Comparison of ENCODE assay signal across 19 cellular contexts in genomic region chr15:65060641-65061397, GRCh38. TPM values are rescaled to one million over a fixed set of nuclear protein-coding genes. Genes with fewer than 3 reads are reported as not detected.
DNase-seq lines count a peak whose midpoint lies in the region; ATAC-seq and TF ChIP-seq lines count a peak whose summit lies in the region.
"Had no signal": no experiment of that assay in that cellular context is flagged by ENCODE, and none has a peak within 500 bp of the region (broad histone marks: within the 10 kb centered on the region; RNA-seq: fewer than 3 reads in every experiment).

No MANE protein-coding gene starts in this region.

- WGBS in adrenal gland, 4 donors = 48 to 75% (median 63%) methylated on average over 5 to 6 of the region's 6 CpGs
- WGBS in testis, 2 donors = 60 to 93% methylated on average over 5 to 6 of the region's 6 CpGs

- no peaks in the 10 kb centered on the region for H3K9me3 ChIP-seq in adrenal gland (replicated peaks in 1 of 3)
- H3K9me3 ChIP-seq in mucosa of rectum (ENCODE audit: control insufficient read depth in 2 of 2, low read length in 2 of 2) = no peaks in the 10 kb centered on the region
- no peaks in the 10 kb centered on the region for H3K9me3 ChIP-seq in testis
- H3K9me3 ChIP-seq: body of pancreas had no signal

- TF ChIP-seq CTCF in adrenal gland (IDR thresholded peaks at IDR 0.05) (no peak), testis (IDR thresholded peaks at IDR 0.05) (no peak)

- H3K27me3 ChIP-seq in adrenal gland (peaks cover 7% of the 10 kb centered on the region), mucosa of rectum (ENCODE audit: control insufficient read depth in 2 of 2, insufficient read depth in 2 of 2, low read length in 2 of 2) (peaks cover 0 to 2% of the 10 kb centered on the region in 2 donors), testis (no peaks in the 10 kb centered on the region)

- intact Hi-C loops in adrenal gland (cut with DNase I) = no loop called here
- intact Hi-C loops in Right ventricle myocardium inferior (cut with DNase I) = no loop called here
- intact Hi-C loops in testis (cut with DNase I; ENCODE audit: low total_unique reads) = no loop called here

- TF ChIP-seq POLR2A in adrenal gland (IDR thresholded peaks at IDR 0.05) (no peak), testis (IDR thresholded peaks at IDR 0.05) (no peak)

- peak; percentile 41 to 83 (median 76) for DNase-seq in adrenal gland
- DNase-seq in Right ventricle myocardium inferior (ENCODE audit: missing footprints) = no peak
- peak; percentile 81 for DNase-seq in testis
- no peak for DNase-seq in effector CD8-positive, alpha-beta T cell (lab: John Stamatoyannopoulos, UW)
- no peak for DNase-seq in dedifferentiated amniotic fluid mesenchymal stem cell (ENCODE audit: extremely low spot score)
- DNase-seq: activated gamma-delta T cell treated with Interleukin-2 at 50 U/mL for 16 hours, body of pancreas, KBM-7, NCI-H1105, NCI-H446 treated with DMSO at 0.1 percent for 48 hours, PC-3 had no signal

- H3K36me3 ChIP-seq in adrenal gland (replicated peaks in 1 of 2) (no peaks in the 10 kb centered on the region), mucosa of rectum (ENCODE audit: control insufficient read depth in 2 of 2, insufficient read depth in 2 of 2, low read length in 2 of 2) (peaks cover 0 to 7% of the 10 kb centered on the region in 2 donors), testis (ENCODE audit: low read depth, missing control alignments) (no peaks in the 10 kb centered on the region)

- H3K9ac ChIP-seq in mucosa of rectum (ENCODE audit: low read depth in 1 of 2, low read length in 2 of 2) = no peak overlapping the region

- H3K4me3 ChIP-seq in adrenal gland (no peak overlapping the region), mucosa of rectum (ENCODE audit: low read length in 2 of 2) (no peak overlapping the region), testis (no peak overlapping the region)
- H3K4me3 ChIP-seq: body of pancreas had no signal

- peak; percentile 34 for ATAC-seq in Right ventricle myocardium inferior
- no peak for ATAC-seq in HG02884 (IDR thresholded peaks at IDR 0.05; ENCODE audit: unreplicated experiment)
- ATAC-seq in GM21825 (IDR thresholded peaks at IDR 0.05; ENCODE audit: unreplicated experiment) = no peak
- ATAC-seq: body of pancreas, PC-3 had no signal

- H3K27ac ChIP-seq in adrenal gland (peak overlapping the region in 2 of 5 donors; percentile 32 to 34), mucosa of rectum (ENCODE audit: low read depth in 2 of 2, low read length in 2 of 2) (peak overlapping the region; percentile 17 to 30), testis (peak overlapping the region in 1 of 2 donors; percentile 66)
- H3K27ac ChIP-seq: body of pancreas, VCaP had no signal

- H3K4me1 ChIP-seq in adrenal gland (replicated peaks in 1 of 2) (peaks cover 0 to 11% of the 10 kb centered on the region in 2 donors), mucosa of rectum (ENCODE audit: control insufficient read depth in 2 of 2, insufficient read depth in 2 of 2, low read length in 2 of 2) (peaks cover 5 to 10% of the 10 kb centered on the region in 2 donors), testis (peaks cover 63% of the 10 kb centered on the region)
- H3K4me1 ChIP-seq: body of pancreas had no signal

RNA-seq across cellular contexts. Expression of gene RASL12, which starts 7.0 kb away (rescaled TPM):
- total RNA-seq in adrenal gland = 1 to 10 TPM; 1.3 to 9.2 (median 3.3) TPM
- 1 to 10 TPM; 1.4 to 7.0 (median 4.3) TPM for polyA plus RNA-seq in adrenal gland
- total RNA-seq in Right ventricle myocardium inferior = 23.3 TPM
- total RNA-seq in testis = 10 to 100 TPM; 64.7 to 75.2 TPM
- polyA plus RNA-seq in testis (ENCODE audit: insufficient read depth, low read depth, low replicate concordance) = 43.9 TPM
- total RNA-seq: glomerular endothelial cell, PC-3, pulmonary artery endothelial cell had no signal

RNA-seq across cellular contexts. Expression of gene SLC51B, which starts 15.6 kb away (rescaled TPM):
- total RNA-seq in adrenal gland (1 to 10 TPM in 1 of 8 donors, under 1 TPM in 4, not detected in 3; 0.32 to 2.6 (median 0.55) TPM), Right ventricle myocardium inferior (not detected), testis (1 to 10 TPM; 1.1 to 3.8 TPM)
- polyA plus RNA-seq in adrenal gland (1 to 10 TPM in 2 of 3 donors, under 1 TPM in 1; 0.40 to 3.1 (median 1.5) TPM), testis (ENCODE audit: insufficient read depth, low read depth, low replicate concordance) (13.6 TPM)
- total RNA-seq: body of pancreas, glomerular endothelial cell, H4, kidney epithelial cell, PC-3, pulmonary artery endothelial cell had no signal

RNA-seq across cellular contexts. Expression of gene KBTBD13, which starts 15.7 kb away (rescaled TPM):
- total RNA-seq in adrenal gland = not detected
- not detected for polyA plus RNA-seq in adrenal gland
- total RNA-seq in Right ventricle myocardium inferior = 8.4 TPM
- 1 to 10 TPM; 2.4 to 3.4 TPM for total RNA-seq in testis
- 1.2 TPM for polyA plus RNA-seq in testis (ENCODE audit: insufficient read depth, low read depth, low replicate concordance)
- total RNA-seq: body of pancreas, glomerular endothelial cell, H4, kidney epithelial cell, PC-3, pulmonary artery endothelial cell had no signal

RNA-seq across cellular contexts. Expression of gene MTFMT, which starts 31.4 kb away (rescaled TPM):
- total RNA-seq in adrenal gland (10 to 100 TPM; 15.4 to 42.8 (median 20.3) TPM), Right ventricle myocardium inferior (18.7 TPM), testis (10 to 100 TPM; 33.9 to 34.4 TPM)
- polyA plus RNA-seq in adrenal gland (10 to 100 TPM in 1 of 3 donors, 1 to 10 TPM in 2; 5.2 to 11.2 (median 6.4) TPM), testis (ENCODE audit: insufficient read depth, low read depth, low replicate concordance) (12.1 TPM)

RNA-seq across cellular contexts. Expression of gene UBAP1L, which starts 54.2 kb away (rescaled TPM):
- total RNA-seq in adrenal gland (1 to 10 TPM in 6 of 8 donors, under 1 TPM in 2; 0.48 to 5.6 (median 2.6) TPM), Right ventricle myocardium inferior (1.5 TPM), testis (10 to 100 TPM; 11.3 to 12.1 TPM)
- polyA plus RNA-seq in adrenal gland (10 to 100 TPM in 1 of 3 donors, 1 to 10 TPM in 2; 1.1 to 34.9 (median 5.7) TPM), testis (ENCODE audit: insufficient read depth, low read depth, low replicate concordance) (3.7 TPM)

Comparison
In these comparisons a context has a peak if more than half of its experiments do, and no peak if none do; other contexts are left out.
1. DNase-seq: peak in adrenal gland (7 of 7) and testis (single experiment); none in Right ventricle myocardium inferior (single experiment), effector CD8-positive, alpha-beta T cell (single experiment) and dedifferentiated amniotic fluid mesenchymal stem cell (single experiment).